Comparison of ENCODE assay signal across 8 cellular contexts in genomic region chr11:47715082-47715669, GRCh38. TPM values are rescaled to one million over a fixed set of nuclear protein-coding genes. Genes with fewer than 3 reads are reported as not detected.
A peak's percentile ranks its signal among the peaks of the same experiment; 100 is the strongest.
DNase-seq lines count a peak whose midpoint lies in the region; ATAC-seq and TF ChIP-seq lines count a peak whose summit lies in the region.

AGBL2 (minus strand) TSS chr11:47715369; CDS start chr11:47714650, 719 bp downstream.

- no peak for TF ChIP-seq CTCF in chondrocyte (IDR thresholded peaks at IDR 0.05)

- H3K36me3 Mint-ChIP-seq in chondrocyte (ENCODE audit: low read depth): peaks cover 16% of the 10 kb centered on the region

- H3K27me3 Mint-ChIP-seq in chondrocyte (ENCODE audit: low read depth): no peaks in the 10 kb centered on the region

- H3K27ac Mint-ChIP-seq in chondrocyte (ENCODE audit: unreplicated experiment): peak within 1 kb of the TSS; percentile 61

- peak within 1 kb of the TSS; percentile 87 for H3K4me3 Mint-ChIP-seq in chondrocyte (ENCODE audit: unreplicated experiment)

- peak; percentile 97 for ATAC-seq in HG03025 (IDR thresholded peaks at IDR 0.05; ENCODE audit: low FRiP score, unreplicated experiment)

- peak; percentile 81 to 83 for DNase-seq in NCI-H2081 (lab: John Stamatoyannopoulos, UW)
- no peak for DNase-seq in NCI-H2081 treated with DMSO at 0.1 percent for 48 hours (lab: John Stamatoyannopoulos, UW)
- peak; percentile 80 for DNase-seq in NCI-H2171 treated with DMSO at 0.1 percent for 48 hours (lab: John Stamatoyannopoulos, UW)
- DNase-seq in activated CD4-positive, alpha-beta T cell treated with anti-CD3 and anti-CD28 coated beads for 1 hour: peak; percentile 67
- no peak for DNase-seq in chondrocyte (ENCODE audit: low spot score)
- peak; percentile 46 for DNase-seq in kidney glomerular epithelial cell (lab: John Stamatoyannopoulos, UW)
- DNase-seq in stimulated activated CD4-positive, alpha-beta T cell treated with anti-CD3 and anti-CD28 coated beads, Interleukin-1b, Interleukin-23, amount 100 ng/mL, for 24 hours (ENCODE audit: low read depth in 4 of 4, low spot score in 1 of 4): peak; percentile 59 to 83 (median 72)

- H3K9me3 Mint-ChIP-seq in chondrocyte (ENCODE audit: low read depth): no peaks in the 10 kb centered on the region

- peaks cover 3% of the 10 kb centered on the region for H3K4me1 Mint-ChIP-seq in chondrocyte (ENCODE audit: low read depth)

RNA-seq across cellular contexts. Expression of gene AGBL2, which starts in this region (rescaled TPM):
- 0.18 to 0.58 TPM (median 0.40 TPM) in 3 replicates for total RNA-seq in chondrocyte

Comparison
In these comparisons a context has a peak if more than half of its experiments do, and no peak if none do; other contexts are left out.
1. DNase-seq: peak in NCI-H2081 (2 of 2), NCI-H2171 treated with DMSO at 0.1 percent for 48 hours (single experiment), activated CD4-positive, alpha-beta T cell treated with anti-CD3 and anti-CD28 coated beads for 1 hour (single experiment), kidney glomerular epithelial cell (single experiment) and stimulated activated CD4-positive, alpha-beta T cell treated with anti-CD3 and anti-CD28 coated beads, Interleukin-1b, Interleukin-23, amount 100 ng/mL, for 24 hours (4 of 4); none in NCI-H2081 treated with DMSO at 0.1 percent for 48 hours (single experiment) and chondrocyte (single experiment).